ENCODE assay signal across 10 cellular contexts in the genomic region with DNA sequence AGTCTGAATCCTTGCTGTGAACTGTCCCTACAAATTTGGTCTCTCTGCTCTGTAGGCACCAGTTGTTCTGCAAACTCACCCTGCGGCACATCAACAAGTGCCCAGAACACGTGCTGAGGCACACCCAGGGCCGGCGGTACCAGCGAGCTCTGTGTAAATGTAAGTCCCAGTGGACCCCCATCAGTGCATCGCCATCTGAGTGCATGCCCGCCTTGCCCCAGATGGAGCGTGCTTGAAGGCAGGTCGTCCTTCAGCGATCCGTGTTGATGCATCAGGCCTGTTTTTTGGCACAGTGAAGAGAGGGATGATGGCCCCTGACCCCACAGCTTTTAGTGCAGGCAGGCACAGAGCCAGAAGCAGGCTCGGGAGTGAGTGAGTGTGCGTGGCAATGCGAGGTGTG. TPM values are rescaled to one million over a fixed set of nuclear protein-coding genes. Genes with fewer than 3 reads are reported as not detected.
A peak's percentile ranks its signal among the peaks of the same experiment; 100 is the strongest.
DNase-seq lines count a peak whose midpoint lies in the region; ATAC-seq and TF ChIP-seq lines count a peak whose summit lies in the region.
"Had no signal": no experiment of that assay in that cellular context is flagged by ENCODE, and none has a peak within 500 bp of the region (broad histone marks: within the 10 kb centered on the region; RNA-seq: fewer than 3 reads in every experiment).

No MANE protein-coding gene starts in this region.

- POLR2A ChIA-PET in T-cell (lab: Charles Lee) = no interaction called here

- H3K4me3 ChIP-seq in fibroblast of the aortic adventitia (ENCODE audit: low read depth, low read length) = peak overlapping the region; percentile 90

- CTCF ChIA-PET in T-cell (lab: Charles Lee) = interaction anchor here (0.6 to 2.8 kb wide), 2 partner anchors 11 to 14 kb away, joined by 3 to 16 read pairs; no protein-coding TSS in a partner anchor

- no peak for TF ChIP-seq CTCF in fibroblast of the aortic adventitia (IDR thresholded peaks at IDR 0.05; ENCODE audit: insufficient read depth, low read length)

- H3K36me3 Mint-ChIP-seq in activated naive CD4-positive, alpha-beta T cell treated with anti-CD3 and anti-CD28 coated beads, Interleukin-2, amount 50 U/mL, for 24 hours = peaks cover 12% of the 10 kb centered on the region
- H3K36me3 Mint-ChIP-seq in T-cell = peaks cover 21% of the 10 kb centered on the region
- H3K36me3 Mint-ChIP-seq in stimulated activated naive B cell treated with anti-CD40 and anti-IgM and Interleukin-4, amounts not matched to agents 10 μg/mL and 1 μg/mL and 100 μg/mL, for 72 hours = peaks cover 25 to 45% of the 10 kb centered on the region in 2 donors

- H3K27ac Mint-ChIP-seq in activated naive CD4-positive, alpha-beta T cell treated with anti-CD3 and anti-CD28 coated beads, Interleukin-2, amount 50 U/mL, for 24 hours = peak overlapping the region; percentile 79
- peak overlapping the region; percentile 69 to 80 for H3K27ac Mint-ChIP-seq in T-cell
- peak overlapping the region; percentile 73 for H3K27ac Mint-ChIP-seq in stimulated activated naive B cell treated with anti-CD40 and anti-IgM and Interleukin-4, amounts not matched to agents 10 μg/mL and 1 μg/mL and 100 μg/mL, for 72 hours

- ATAC-seq in T-cell (replicated peaks in 1 of 4) (no peak), HG03521 (IDR thresholded peaks at IDR 0.05; ENCODE audit: unreplicated experiment) (no peak)
- no peak for ATAC-seq in stimulated activated naive B cell treated with anti-CD40 and anti-IgM and Interleukin-4, amounts not matched to agents 10 μg/mL and 1 μg/mL and 100 μg/mL, for 72 hours (replicated peaks)

- H3K27me3 Mint-ChIP-seq in activated naive CD4-positive, alpha-beta T cell treated with anti-CD3 and anti-CD28 coated beads, Interleukin-2, amount 50 U/mL, for 24 hours = no peaks in the 10 kb centered on the region
- H3K27me3 Mint-ChIP-seq in T-cell = no peaks in the 10 kb centered on the region
- no peaks in the 10 kb centered on the region for H3K27me3 Mint-ChIP-seq in stimulated activated naive B cell treated with anti-CD40 and anti-IgM and Interleukin-4, amounts not matched to agents 10 μg/mL and 1 μg/mL and 100 μg/mL, for 72 hours

- no peaks in the 10 kb centered on the region for H3K9me3 Mint-ChIP-seq in activated naive CD4-positive, alpha-beta T cell treated with anti-CD3 and anti-CD28 coated beads, Interleukin-2, amount 50 U/mL, for 24 hours
- H3K9me3 Mint-ChIP-seq in T-cell = no peaks in the 10 kb centered on the region
- no peaks in the 10 kb centered on the region for H3K9me3 Mint-ChIP-seq in stimulated activated naive B cell treated with anti-CD40 and anti-IgM and Interleukin-4, amounts not matched to agents 10 μg/mL and 1 μg/mL and 100 μg/mL, for 72 hours

- DNase-seq in activated naive CD4-positive, alpha-beta T cell treated with anti-CD3 and anti-CD28 coated beads, Interleukin-2, amount 50 U/mL, for 16 hours = no peak
- no peak for DNase-seq in T-cell
- DNase-seq in fibroblast of the aortic adventitia (ENCODE audit: low read depth) = no peak
- no peak for DNase-seq in stimulated activated naive B cell treated with anti-CD40 and anti-IgM and Interleukin-4, amounts not matched to agents 10 μg/mL and 1 μg/mL and 100 μg/mL, for 72 hours
- DNase-seq in GF-D8 (lab: John Stamatoyannopoulos, UW) = no peak
- DNase-seq in NCI-H2081 treated with DMSO at 0.1 percent for 48 hours (lab: John Stamatoyannopoulos, UW) = no peak
- DNase-seq: hippocampal formation, NCI-H524 treated with DMSO at 0.1 percent for 48 hours had no signal

- H3K4me3 Mint-ChIP-seq in activated naive CD4-positive, alpha-beta T cell treated with anti-CD3 and anti-CD28 coated beads, Interleukin-2, amount 50 U/mL, for 24 hours = peak overlapping the region; percentile 79
- H3K4me3 Mint-ChIP-seq in T-cell = peak overlapping the region; percentile 71 to 82 (median 75)
- peak overlapping the region; percentile 91 to 96 for H3K4me3 Mint-ChIP-seq in stimulated activated naive B cell treated with anti-CD40 and anti-IgM and Interleukin-4, amounts not matched to agents 10 μg/mL and 1 μg/mL and 100 μg/mL, for 72 hours

- H3K4me1 Mint-ChIP-seq in activated naive CD4-positive, alpha-beta T cell treated with anti-CD3 and anti-CD28 coated beads, Interleukin-2, amount 50 U/mL, for 24 hours = peaks cover 48% of the 10 kb centered on the region
- peaks cover 25 to 47% (median 44%) of the 10 kb centered on the region in 3 donors for H3K4me1 Mint-ChIP-seq in T-cell
- peaks cover 40 to 79% of the 10 kb centered on the region in 2 donors for H3K4me1 Mint-ChIP-seq in stimulated activated naive B cell treated with anti-CD40 and anti-IgM and Interleukin-4, amounts not matched to agents 10 μg/mL and 1 μg/mL and 100 μg/mL, for 72 hours

RNA-seq across cellular contexts. Expression of a gene that starts 1.3 kb away (rescaled TPM):
- 10 to 100 TPM; 17.0 to 25.3 (median 24.9) TPM for total RNA-seq in T-cell
- total RNA-seq in fibroblast of the aortic adventitia (ENCODE audit: low replicate concordance) = 12.5 and 33.9 TPM in 2 replicates

RNA-seq across cellular contexts. Expression of a gene that starts 1.4 kb away (rescaled TPM):
- total RNA-seq in T-cell = 10 to 100 TPM; 33.0 to 58.7 (median 58.3) TPM
- total RNA-seq in fibroblast of the aortic adventitia (ENCODE audit: low replicate concordance) = 25.1 and 49.3 TPM in 2 replicates

RNA-seq across cellular contexts. Expression of a gene that starts 9.6 kb away (rescaled TPM):
- total RNA-seq in T-cell (1,000 to 10,000 TPM; 2,623 to 2,692 (median 2,659) TPM), fibroblast of the aortic adventitia (ENCODE audit: low replicate concordance) (2,301 and 2,411 TPM in 2 replicates)

RNA-seq across cellular contexts. Expression of a gene that starts 9.7 kb away (rescaled TPM):
- total RNA-seq in T-cell (10 to 100 TPM; 25.9 to 44.8 (median 40.7) TPM), fibroblast of the aortic adventitia (ENCODE audit: low replicate concordance) (17.7 and 19.7 TPM in 2 replicates)

RNA-seq across cellular contexts. Expression of a gene that starts 18.2 kb away (rescaled TPM):
- total RNA-seq in T-cell (100 to 1,000 TPM in 4 of 5 donors, 10 to 100 TPM in 1; 73.5 to 114 (median 107) TPM), fibroblast of the aortic adventitia (ENCODE audit: low replicate concordance) (103 and 275 TPM in 2 replicates)
